26 cellular contexts compared by ENCODE assay signal in the genomic region with DNA sequence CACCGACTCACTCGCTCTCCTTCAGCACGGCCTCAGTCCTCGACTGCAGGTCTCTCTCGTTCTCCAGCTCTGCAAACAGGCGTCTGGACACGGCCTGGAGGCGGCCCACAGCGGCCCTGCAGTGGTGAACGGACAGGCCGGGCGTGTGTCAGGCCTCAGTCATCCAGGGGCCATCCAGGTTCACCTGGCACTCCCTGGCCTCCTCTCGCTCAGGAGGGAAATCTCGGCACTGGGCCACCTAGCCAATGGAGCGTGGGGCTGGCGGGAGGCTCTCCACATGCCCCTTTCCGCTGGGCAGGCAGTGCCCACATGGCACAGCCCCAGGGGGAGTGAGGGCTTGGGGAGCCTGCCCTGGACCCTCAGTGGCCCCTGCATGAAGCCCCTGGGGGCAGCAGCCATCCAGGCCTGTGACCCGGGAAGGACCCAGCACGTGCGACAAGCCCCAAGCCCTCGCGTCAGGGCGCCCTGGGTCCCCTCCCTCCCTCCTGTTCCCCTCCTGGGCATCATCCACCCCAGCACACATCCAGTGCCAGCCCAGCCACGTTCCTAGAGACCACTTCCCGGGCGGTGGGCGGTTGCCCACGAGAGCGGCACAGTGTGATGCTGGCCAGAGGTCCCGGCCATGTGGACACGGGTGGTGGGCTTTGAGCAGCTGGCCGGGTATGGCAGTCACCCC. TPM values are rescaled to one million over a fixed set of nuclear protein-coding genes. Genes with fewer than 3 reads are reported as not detected.
A peak's percentile ranks its signal among the peaks of the same experiment; 100 is the strongest.
DNase-seq lines count a peak whose midpoint lies in the region; ATAC-seq, FAIRE-seq and TF ChIP-seq lines count a peak whose summit lies in the region.
"Had no signal": no experiment of that assay in that cellular context is flagged by ENCODE, and none has a peak within 500 bp of the region (broad histone marks: within the 10 kb centered on the region; RNA-seq: fewer than 3 reads in every experiment).

No MANE protein-coding gene starts in this region.

- no peaks in the 10 kb centered on the region for H3K36me3 ChIP-seq in H7 (replicated peaks; ENCODE audit: control insufficient read depth, insufficient read depth, low read length)
- no peaks in the 10 kb centered on the region for H3K36me3 ChIP-seq in kidney (ENCODE audit: control insufficient read depth in 1 of 2, insufficient read depth in 2 of 2, low read length in 2 of 2)

- no peak overlapping the region for H3K27ac ChIP-seq in kidney (ENCODE audit: low read depth in 2 of 2, low read length in 2 of 2)
- H3K27ac ChIP-seq: SK-N-MC had no signal

- peaks cover 0 to 2% of the 10 kb centered on the region in 2 donors for H3K4me1 ChIP-seq in kidney (ENCODE audit: control insufficient read depth in 1 of 2, insufficient read depth in 1 of 2, low read depth in 1 of 2, low read length in 2 of 2)

- in situ Hi-C loops in G401 (cut with HindIII; ENCODE audit: low sequenced_read_pairs), result no loop called here

- no peak for FAIRE-seq in kidney (lab: Jason Lieb, UNC)

- no peaks in the 10 kb centered on the region for H3K9me3 ChIP-seq in kidney (ENCODE audit: control insufficient read depth in 1 of 2, low read length in 2 of 2)

- ATAC-seq in GM18502 (IDR thresholded peaks at IDR 0.05; ENCODE audit: poor library complexity, unreplicated experiment) (no peak), HG03280 (IDR thresholded peaks at IDR 0.05; ENCODE audit: unreplicated experiment) (no peak)

- H3K27me3 ChIP-seq in H7 (ENCODE audit: control insufficient read depth, insufficient read depth, low read length), result no peaks in the 10 kb centered on the region

- DNase-seq in G401 (ENCODE audit: low spot score) (peak; percentile 57), H7 (peak; percentile 64), cerebellar cortex (ENCODE audit: low spot score) (peak; percentile 40), kidney (peak; percentile 65), SW 1271 (lab: John Stamatoyannopoulos, UW) (no peak), OCI-M1 (lab: John Stamatoyannopoulos, UW) (no peak)
- DNase-seq: CD4-positive, CD25-positive, alpha-beta regulatory T cell; COR-L47; DMS 273 treated with DMSO at 0.1 percent for 48 hours; GF-D8; H9; HFFc6; KBM-7; MM.1S; NCI-H1048; NCI-H1436; NCI-H187 treated with DMSO at 0.1 percent for 48 hours; NCI-H2107; NCI-H446 treated with DMSO at 0.1 percent for 48 hours; NCI-H526 treated with DMSO at 0.1 percent for 48 hours; SHP77 treated with DMSO at 0.1 percent for 48 hours had no signal

- no peak for TF ChIP-seq CTCF in kidney (IDR thresholded peaks at IDR 0.05; ENCODE audit: borderline replicate concordance, extremely low read depth, insufficient read depth)

- intact Hi-C loops in kidney (cut with DNase I), result no loop called here

- H3K4me3 ChIP-seq in H7 (ENCODE audit: insufficient read depth, low read depth, low read length), result no peak overlapping the region
- no peak overlapping the region for H3K4me3 ChIP-seq in kidney (ENCODE audit: low read length in 2 of 2)
- H3K4me3 ChIP-seq: SK-N-MC had no signal

- H3K9ac ChIP-seq in kidney (ENCODE audit: low read length in 2 of 2), result no peak overlapping the region

RNA-seq across cellular contexts. Expression of a gene that starts 18.1 kb away (rescaled TPM):
- not detected in 2 replicates for total RNA-seq in G401 (2014; rRNA removed; shearing (Covaris generic))
- not detected in 2 replicates for total RNA-seq in H7 (2014; rRNA removed; shearing (Covaris generic))
- not detected for total RNA-seq in kidney
- not detected for polyA plus RNA-seq in kidney (ENCODE audit: insufficient read depth, low read depth, low replicate concordance)
- total RNA-seq: CD4-positive, CD25-positive, alpha-beta regulatory T cell; Daoy; HFFc6 had no signal
- polyA plus RNA-seq: BJ; CD4-positive, CD25-positive, alpha-beta regulatory T cell had no signal

RNA-seq across cellular contexts. Expression of a gene that starts 33.6 kb away (rescaled TPM):
- total RNA-seq in G401 (2014; rRNA removed; shearing (Covaris generic)), result 1.1 and 1.2 TPM in 2 replicates
- total RNA-seq in H7 (2014; rRNA removed; shearing (Covaris generic)), result 2.7 and 5.1 TPM in 2 replicates
- 0.63 TPM for total RNA-seq in kidney
- 1.1 TPM for polyA plus RNA-seq in kidney (ENCODE audit: insufficient read depth, low read depth, low replicate concordance)
- total RNA-seq: Daoy, HFFc6 had no signal
- polyA plus RNA-seq: BJ; CD4-positive, CD25-positive, alpha-beta regulatory T cell had no signal

Comparison
In these comparisons a context has a peak if more than half of its experiments do, and no peak if none do; other contexts are left out.
1. DNase-seq: peak in G401 (single experiment), H7 (single experiment), cerebellar cortex (single experiment) and kidney (single experiment); none in SW 1271 (0 of 2) and OCI-M1 (single experiment).